15 cellular contexts compared by ENCODE assay signal in genomic region chr15:70752142-70752754, GRCh38. TPM values are rescaled to one million over a fixed set of nuclear protein-coding genes. Genes with fewer than 3 reads are reported as not detected.
A peak's percentile ranks its signal among the peaks of the same experiment; 100 is the strongest.
DNase-seq lines count a peak whose midpoint lies in the region; ATAC-seq and TF ChIP-seq lines count a peak whose summit lies in the region.
"Had no signal": no experiment of that assay in that cellular context is flagged by ENCODE, and none has a peak within 500 bp of the region (broad histone marks: within the 10 kb centered on the region; RNA-seq: fewer than 3 reads in every experiment).

No MANE protein-coding gene starts in this region.

- peak; percentile 70 for DNase-seq in amniotic epithelial cell (ENCODE audit: low read depth)
- peak; percentile 44 to 88 (median 44) for DNase-seq in right cardiac atrium
- DNase-seq in stomach: no peak
- DNase-seq in activated T-helper 1 cell treated with anti-CD3 and anti-CD28 coated beads, Interleukin-12 subunit alpha, Interleukin-12 subunit beta, Interleukin-2, Interleukin-4 antibody, amounts not matched to agents 30 ng/mL and 10 ng/mL and 1 ng/mL, durations not matched to agents 14 hours and 24 hours and 36 hours (ENCODE audit: low spot score): no peak
- no peak for DNase-seq in KG1 (lab: John Stamatoyannopoulos, UW)
- DNase-seq in OCI-M2 (lab: John Stamatoyannopoulos, UW; ENCODE audit: unreplicated experiment): no peak
- DNase-seq: H7, Karpas-422, NCI-H2029 treated with DMSO at 0.1 percent for 48 hours, NCI-H69, SIG-M5 had no signal

- TF ChIP-seq EP300 in stomach (IDR thresholded peaks at IDR 0.05): no peak

- no peak for TF ChIP-seq POLR2A in stomach (IDR thresholded peaks at IDR 0.05)

- no peak overlapping the region for H3K27ac ChIP-seq in HEK293 (ENCODE audit: extremely low read depth, low read depth, low read length)
- H3K27ac ChIP-seq in right cardiac atrium (ENCODE audit: low read length): peak overlapping the region; percentile 78
- H3K27ac ChIP-seq in stomach: peak overlapping the region in 3 of 5 donors; percentile 17 to 34 (median 27)

- CTCF ChIA-PET in HEK293 (lab: Yijun Ruan, JAX): interaction anchor here (1.0 to 2.0 kb wide), 2 partner anchors 29 to 33 kb away, joined by 4 to 8 read pairs; no protein-coding TSS in a partner anchor

- intact Hi-C loops in right cardiac atrium (cut with DNase I): no loop called here
- intact Hi-C loops in stomach (cut with DNase I; ENCODE audit: low total_unique reads): no loop called here
- intact Hi-C loops in activated T-helper 1 cell treated with anti-CD3 and anti-CD28 coated beads, Interleukin-12 subunit alpha, Interleukin-12 subunit beta, Interleukin-2, Interleukin-4 antibody, amounts not matched to agents 30 ng/mL and 10 ng/mL and 1 ng/mL, durations not matched to agents 14 hours and 24 hours and 36 hours (cut with micrococcal nuclease): no loop called here

- H3K27me3 ChIP-seq in right cardiac atrium (ENCODE audit: control insufficient read depth, insufficient read depth) (no peaks in the 10 kb centered on the region), stomach (no peaks in the 10 kb centered on the region)

- ATAC-seq in right cardiac atrium: peak; percentile 83 to 91
- no peak for ATAC-seq in GM19452 (IDR thresholded peaks at IDR 0.05; ENCODE audit: unreplicated experiment)
- ATAC-seq: activated naive CD4-positive, alpha-beta T cell treated with anti-CD3 and anti-CD28 coated beads, Interleukin-2, amount 50 U/mL, for 72 hours; stimulated activated effector memory CD8-positive, alpha-beta T cell treated with anti-CD3 and anti-CD28 coated beads, Interleukin-12 subunit alpha, Interleukin-12 subunit beta, amount 100 ng/mL, for 72 hours had no signal

- H3K27me3 Mint-ChIP-seq in activated T-helper 1 cell treated with anti-CD3 and anti-CD28 coated beads, Interleukin-12 subunit alpha, Interleukin-12 subunit beta, Interleukin-2, Interleukin-4 antibody, amounts not matched to agents 30 ng/mL and 10 ng/mL and 1 ng/mL, durations not matched to agents 14 hours and 24 hours and 36 hours (ENCODE audit: insufficient read depth): peaks cover 18% of the 10 kb centered on the region

- H3K27ac Mint-ChIP-seq in activated T-helper 1 cell treated with anti-CD3 and anti-CD28 coated beads, Interleukin-12 subunit alpha, Interleukin-12 subunit beta, Interleukin-2, Interleukin-4 antibody, amounts not matched to agents 30 ng/mL and 10 ng/mL and 1 ng/mL, durations not matched to agents 14 hours and 24 hours and 36 hours: no peak overlapping the region
- H3K27ac Mint-ChIP-seq: activated naive CD4-positive, alpha-beta T cell treated with anti-CD3 and anti-CD28 coated beads, Interleukin-2, amount 50 U/mL, for 72 hours; stimulated activated effector memory CD8-positive, alpha-beta T cell treated with anti-CD3 and anti-CD28 coated beads, Interleukin-12 subunit alpha, Interleukin-12 subunit beta, amount 100 ng/mL, for 72 hours had no signal

- POLR2A ChIA-PET in HEK293 (lab: Yijun Ruan, JAX): interaction anchor here (1.0 kb wide), 1 partner anchor 12 kb away, joined by 3 read pairs; no protein-coding TSS in a partner anchor

- no peaks in the 10 kb centered on the region for H3K9me3 ChIP-seq in HEK293 (ENCODE audit: control insufficient read depth, insufficient read depth, low read depth, low read length)
- H3K9me3 ChIP-seq in right cardiac atrium (ENCODE audit: control insufficient read depth, low read length): no peaks in the 10 kb centered on the region
- H3K9me3 ChIP-seq in stomach: no peaks in the 10 kb centered on the region

- no peak for TF ChIP-seq CTCF in HEK293 (tag by site-specific recombination; IDR thresholded peaks at IDR 0.05)
- no peak for TF ChIP-seq CTCF in stomach (IDR thresholded peaks at IDR 0.05)

- H3K9me3 Mint-ChIP-seq in activated T-helper 1 cell treated with anti-CD3 and anti-CD28 coated beads, Interleukin-12 subunit alpha, Interleukin-12 subunit beta, Interleukin-2, Interleukin-4 antibody, amounts not matched to agents 30 ng/mL and 10 ng/mL and 1 ng/mL, durations not matched to agents 14 hours and 24 hours and 36 hours: no peaks in the 10 kb centered on the region
- H3K9me3 Mint-ChIP-seq: activated naive CD4-positive, alpha-beta T cell treated with anti-CD3 and anti-CD28 coated beads, Interleukin-2, amount 50 U/mL, for 72 hours; stimulated activated effector memory CD8-positive, alpha-beta T cell treated with anti-CD3 and anti-CD28 coated beads, Interleukin-12 subunit alpha, Interleukin-12 subunit beta, amount 100 ng/mL, for 72 hours had no signal

- H3K36me3 ChIP-seq in HEK293 (ENCODE audit: control insufficient read depth in 2 of 2, insufficient read depth in 1 of 2, low read length in 2 of 2) (no peaks in the 10 kb centered on the region), stomach (no peaks in the 10 kb centered on the region)

- WGBS in right cardiac atrium: 52% methylated on average over 9 of the region's 9 CpGs
- WGBS in stomach, 5 donors: 75 to 82% (median 76%) methylated on average over 9 of the region's 9 CpGs

- no peak overlapping the region for H3K4me3 Mint-ChIP-seq in activated T-helper 1 cell treated with anti-CD3 and anti-CD28 coated beads, Interleukin-12 subunit alpha, Interleukin-12 subunit beta, Interleukin-2, Interleukin-4 antibody, amounts not matched to agents 30 ng/mL and 10 ng/mL and 1 ng/mL, durations not matched to agents 14 hours and 24 hours and 36 hours
- H3K4me3 Mint-ChIP-seq: stimulated activated effector memory CD8-positive, alpha-beta T cell treated with anti-CD3 and anti-CD28 coated beads, Interleukin-12 subunit alpha, Interleukin-12 subunit beta, amount 100 ng/mL, for 72 hours had no signal

- H3K4me3 ChIP-seq in HEK293 (ENCODE audit: low read depth, low read length) (no peak overlapping the region), right cardiac atrium (ENCODE audit: low read length) (no peak overlapping the region), stomach (no peak overlapping the region)

- H3K36me3 Mint-ChIP-seq in activated T-helper 1 cell treated with anti-CD3 and anti-CD28 coated beads, Interleukin-12 subunit alpha, Interleukin-12 subunit beta, Interleukin-2, Interleukin-4 antibody, amounts not matched to agents 30 ng/mL and 10 ng/mL and 1 ng/mL, durations not matched to agents 14 hours and 24 hours and 36 hours (ENCODE audit: low read depth): no peaks in the 10 kb centered on the region
- H3K36me3 Mint-ChIP-seq: activated naive CD4-positive, alpha-beta T cell treated with anti-CD3 and anti-CD28 coated beads, Interleukin-2, amount 50 U/mL, for 72 hours; stimulated activated effector memory CD8-positive, alpha-beta T cell treated with anti-CD3 and anti-CD28 coated beads, Interleukin-12 subunit alpha, Interleukin-12 subunit beta, amount 100 ng/mL, for 72 hours had no signal

- H3K4me1 Mint-ChIP-seq in activated T-helper 1 cell treated with anti-CD3 and anti-CD28 coated beads, Interleukin-12 subunit alpha, Interleukin-12 subunit beta, Interleukin-2, Interleukin-4 antibody, amounts not matched to agents 30 ng/mL and 10 ng/mL and 1 ng/mL, durations not matched to agents 14 hours and 24 hours and 36 hours (ENCODE audit: low read depth): no peaks in the 10 kb centered on the region
- H3K4me1 Mint-ChIP-seq: stimulated activated effector memory CD8-positive, alpha-beta T cell treated with anti-CD3 and anti-CD28 coated beads, Interleukin-12 subunit alpha, Interleukin-12 subunit beta, amount 100 ng/mL, for 72 hours had no signal

- H3K4me1 ChIP-seq in HEK293 (ENCODE audit: control insufficient read depth, insufficient read depth, low read length) (peaks cover 17% of the 10 kb centered on the region), right cardiac atrium (ENCODE audit: control insufficient read depth, insufficient read depth, low read length) (peaks cover 17% of the 10 kb centered on the region), stomach (peaks cover 17 to 42% (median 29%) of the 10 kb centered on the region in 4 donors)

TF ChIP-seq in HEK293, 187 proteins besides CTCF, POLR2A, EP300 and RAD21 (continues in another document):
- TF ChIP-seq ZNF530 (tag by site-specific recombination; IDR thresholded peaks at IDR 0.05; ENCODE audit: low read depth): no peak
- TF ChIP-seq ZNF768 (tag by site-specific recombination; IDR thresholded peaks at IDR 0.05): no peak
- no peak for TF ChIP-seq GLIS1 (tag by site-specific recombination; IDR thresholded peaks at IDR 0.05)
- TF ChIP-seq ZNF626 (tag by site-specific recombination; IDR thresholded peaks at IDR 0.05): peak; percentile 3; the same call in 1 of the 2 replicates
- no peak for TF ChIP-seq ZNF830 (tag by site-specific recombination; IDR thresholded peaks at IDR 0.05; ENCODE audit: low read depth)
- no peak for TF ChIP-seq ZNF473 (tag by site-specific recombination; IDR thresholded peaks at IDR 0.05)
- TF ChIP-seq RBAK (tag by site-specific recombination; IDR thresholded peaks at IDR 0.05): no peak
- no peak for TF ChIP-seq ZNF10 (tag by site-specific recombination; IDR thresholded peaks at IDR 0.05)
- no peak for TF ChIP-seq KLF7 (tag by site-specific recombination; IDR thresholded peaks at IDR 0.05; ENCODE audit: borderline replicate concordance)
- no peak for TF ChIP-seq HOXC10 (CRISPR knock-in tag; IDR thresholded peaks at IDR 0.05)
- TF ChIP-seq OSR2 (tag by site-specific recombination; IDR thresholded peaks at IDR 0.05): no peak
- TF ChIP-seq ZNF140 (tag by site-specific recombination; IDR thresholded peaks at IDR 0.05): no peak
- TF ChIP-seq KLF16 (tag by site-specific recombination; IDR thresholded peaks at IDR 0.05): no peak
- peak; percentile 64 for TF ChIP-seq PRDM6 (tag by site-specific recombination; IDR thresholded peaks at IDR 0.05)
- no peak for TF ChIP-seq GLI4 (tag by site-specific recombination; IDR thresholded peaks at IDR 0.05)

RNA-seq across cellular contexts. Expression of gene UACA, which starts 11.1 kb away (rescaled TPM):
- 10 to 100 TPM; 29.7 to 61.6 (median 48.5) TPM for total RNA-seq in right cardiac atrium
- 28.9 TPM for polyA plus RNA-seq in right cardiac atrium
- total RNA-seq in stomach: 100 to 1,000 TPM in 1 of 5 donors, 10 to 100 TPM in 3, 1 to 10 TPM in 1; 4.9 to 135 (median 48.1) TPM
- 10 to 100 TPM; 24.7 to 34.3 (median 29.0) TPM for polyA plus RNA-seq in stomach
- total RNA-seq in activated T-helper 1 cell treated with anti-CD3 and anti-CD28 coated beads, Interleukin-12 subunit alpha, Interleukin-12 subunit beta, Interleukin-2, Interleukin-4 antibody, amounts not matched to agents 30 ng/mL and 10 ng/mL and 1 ng/mL, durations not matched to agents 14 hours and 24 hours and 36 hours: 0.57 and 1.2 TPM in 2 replicates

Comparison
In these comparisons a context has a peak if more than half of its experiments do, and no peak if none do; other contexts are left out.
1. DNase-seq: peak in amniotic epithelial cell (single experiment) and right cardiac atrium (3 of 3); none in stomach (single experiment), activated T-helper 1 cell treated with anti-CD3 and anti-CD28 coated beads, Interleukin-12 subunit alpha, Interleukin-12 subunit beta, Interleukin-2, Interleukin-4 antibody, amounts not matched to agents 30 ng/mL and 10 ng/mL and 1 ng/mL, durations not matched to agents 14 hours and 24 hours and 36 hours (single experiment), KG1 (single experiment) and OCI-M2 (single experiment).